ENCODE assay signal across 8 cellular contexts in the genomic region with DNA sequence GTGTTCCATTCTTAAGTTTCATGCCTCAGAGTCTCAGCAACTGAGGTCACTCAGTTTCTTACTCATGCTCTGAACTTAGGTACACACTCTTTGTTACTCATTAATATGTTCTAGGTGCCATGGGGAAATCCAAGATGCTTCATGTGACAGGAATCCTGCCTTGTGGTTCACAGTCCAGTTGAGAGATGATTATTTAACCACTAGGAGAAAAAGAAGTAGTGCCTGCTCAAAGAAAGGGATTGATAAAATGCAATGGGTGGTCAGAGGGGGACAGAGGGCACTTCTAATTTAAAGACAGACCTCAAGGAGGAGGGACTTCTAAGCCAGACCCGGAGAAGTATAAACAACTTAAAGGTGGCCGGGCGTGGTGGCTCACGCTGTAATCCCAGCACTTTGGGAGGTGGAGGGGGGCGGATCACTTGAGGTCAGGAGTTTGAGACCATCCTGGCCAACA.
A peak's percentile ranks its signal among the peaks of the same experiment; 100 is the strongest.
DNase-seq lines count a peak whose midpoint lies in the region; ATAC-seq and TF ChIP-seq lines count a peak whose summit lies in the region.

No MANE protein-coding gene starts in this region.

- no TSS peak for BruUV-seq in PC-9 (replicated peaks; lab: Mats Ljungman, UMichigan)

- POLR2A ChIA-PET in PC-9 (lab: Charles Lee; ENCODE audit: unreplicated experiment) = no interaction called here

- no peak for ATAC-seq in GM23338

- H4K20me1 ChIP-seq in GM23338 (replicated peaks; ENCODE audit: insufficient read depth) (no peaks in the 10 kb centered on the region), PC-9 (ENCODE audit: insufficient read depth) (no peaks in the 10 kb centered on the region)

- H3K36me3 ChIP-seq in GM23338 (ENCODE audit: insufficient read depth) (no peaks in the 10 kb centered on the region), PC-9 (ENCODE audit: low read depth) (no peaks in the 10 kb centered on the region)

- H3K4me2 ChIP-seq in GM23338 = no peak overlapping the region
- H3K4me2 ChIP-seq in PC-9 = no peak overlapping the region

- H3K4me3 ChIP-seq in GM12865 (ENCODE audit: low read depth, low read length) (no peak overlapping the region), GM23338 (no peak overlapping the region), PC-9 (no peak overlapping the region)

- no peaks in the 10 kb centered on the region for H3K9me3 Mint-ChIP-seq in GM23338

- no peaks in the 10 kb centered on the region for H3K9me3 ChIP-seq in PC-9 (ENCODE audit: insufficient read depth, low read depth)

- no peaks in the 10 kb centered on the region for H3K4me1 Mint-ChIP-seq in GM23338

- no peaks in the 10 kb centered on the region for H3F3A ChIP-seq in GM23338 (replicated peaks; ENCODE audit: low read depth)
- peaks cover 13% of the 10 kb centered on the region for H3F3A ChIP-seq in PC-9 (ENCODE audit: insufficient read depth, low read depth)

- H2AFZ ChIP-seq in GM23338 (0 out of 2 replicates have a peak overlapping the region, but pooled peaks have one; percentile 7), PC-9 (no peak overlapping the region; the same call in 1 of the 2 replicates)

- intact Hi-C loops in PC-9 (cut with micrococcal nuclease; ENCODE audit: unreplicated experiment) = no loop called here

- TF ChIP-seq CTCF in GM12865 (IDR thresholded peaks at IDR 0.05; ENCODE audit: insufficient read depth, low read depth, low read length, missing control alignments) (no peak), GM23338 (conservative IDR thresholded peaks at IDR 0.05; ENCODE audit: low read depth in 2 of 2) (no peak), PC-9 (conservative IDR thresholded peaks at IDR 0.05) (no peak)

- CTCF ChIA-PET in PC-9 (lab: Charles Lee) = no interaction called here

- H3K27me3 ChIP-seq in GM23338 (ENCODE audit: insufficient read depth) (no peaks in the 10 kb centered on the region), PC-9 (ENCODE audit: insufficient read depth, low read depth) (no peaks in the 10 kb centered on the region)

- H3K36me3 Mint-ChIP-seq in GM23338 (ENCODE audit: low read depth) = no peaks in the 10 kb centered on the region

- H3K9me2 ChIP-seq in GM23338 (ENCODE audit: insufficient read depth) (no peaks in the 10 kb centered on the region), PC-9 (ENCODE audit: insufficient read depth) (no peaks in the 10 kb centered on the region)

- H3K4me3 Mint-ChIP-seq in GM23338 = no peak overlapping the region

- DNase-seq in GM12865 (ENCODE audit: low read depth) (peak; percentile 84), GM23338 (ENCODE audit: low spot score) (no peak), PC-9 (peak in 1 of 2 experiments; percentile 87), left kidney (ENCODE audit: low read depth, low spot score) (peak; percentile 52), NCI-H2081 (lab: John Stamatoyannopoulos, UW) (no peak), OCI-M2 (lab: John Stamatoyannopoulos, UW; ENCODE audit: unreplicated experiment) (no peak), DMS153 treated with DMSO at 0.1 percent for 48 hours (lab: John Stamatoyannopoulos, UW; ENCODE audit: unreplicated experiment) (no peak), Ammon's horn (ENCODE audit: low spot score) (no peak)

- H3K27ac ChIP-seq in GM23338 (ENCODE audit: low read depth) (no peak overlapping the region), PC-9 (peak overlapping the region; percentile 38)

- no peaks in the 10 kb centered on the region for H3K4me1 ChIP-seq in GM23338 (ENCODE audit: insufficient read depth)
- H3K4me1 ChIP-seq in PC-9 (replicated peaks; ENCODE audit: insufficient read depth) = peaks cover 14% of the 10 kb centered on the region; the same call in 1 of the 2 replicates

- H3K27ac Mint-ChIP-seq in GM23338 = no peak overlapping the region

- H3K79me2 ChIP-seq in GM23338 (replicated peaks; ENCODE audit: insufficient read depth) (no peaks in the 10 kb centered on the region), PC-9 (ENCODE audit: low read depth) (no peaks in the 10 kb centered on the region)

- H3K27me3 Mint-ChIP-seq in GM23338 (ENCODE audit: insufficient read depth, low read depth, poor library complexity) = no peaks in the 10 kb centered on the region

TF ChIP-seq in GM23338, 12 proteins besides CTCF, POLR2A, EP300 and RAD21:
- TF ChIP-seq CREB1 (CRISPR knock-in tag; IDR thresholded peaks at IDR 0.05; ENCODE audit: low read depth) = no peak
- TF ChIP-seq, protein P1, sequence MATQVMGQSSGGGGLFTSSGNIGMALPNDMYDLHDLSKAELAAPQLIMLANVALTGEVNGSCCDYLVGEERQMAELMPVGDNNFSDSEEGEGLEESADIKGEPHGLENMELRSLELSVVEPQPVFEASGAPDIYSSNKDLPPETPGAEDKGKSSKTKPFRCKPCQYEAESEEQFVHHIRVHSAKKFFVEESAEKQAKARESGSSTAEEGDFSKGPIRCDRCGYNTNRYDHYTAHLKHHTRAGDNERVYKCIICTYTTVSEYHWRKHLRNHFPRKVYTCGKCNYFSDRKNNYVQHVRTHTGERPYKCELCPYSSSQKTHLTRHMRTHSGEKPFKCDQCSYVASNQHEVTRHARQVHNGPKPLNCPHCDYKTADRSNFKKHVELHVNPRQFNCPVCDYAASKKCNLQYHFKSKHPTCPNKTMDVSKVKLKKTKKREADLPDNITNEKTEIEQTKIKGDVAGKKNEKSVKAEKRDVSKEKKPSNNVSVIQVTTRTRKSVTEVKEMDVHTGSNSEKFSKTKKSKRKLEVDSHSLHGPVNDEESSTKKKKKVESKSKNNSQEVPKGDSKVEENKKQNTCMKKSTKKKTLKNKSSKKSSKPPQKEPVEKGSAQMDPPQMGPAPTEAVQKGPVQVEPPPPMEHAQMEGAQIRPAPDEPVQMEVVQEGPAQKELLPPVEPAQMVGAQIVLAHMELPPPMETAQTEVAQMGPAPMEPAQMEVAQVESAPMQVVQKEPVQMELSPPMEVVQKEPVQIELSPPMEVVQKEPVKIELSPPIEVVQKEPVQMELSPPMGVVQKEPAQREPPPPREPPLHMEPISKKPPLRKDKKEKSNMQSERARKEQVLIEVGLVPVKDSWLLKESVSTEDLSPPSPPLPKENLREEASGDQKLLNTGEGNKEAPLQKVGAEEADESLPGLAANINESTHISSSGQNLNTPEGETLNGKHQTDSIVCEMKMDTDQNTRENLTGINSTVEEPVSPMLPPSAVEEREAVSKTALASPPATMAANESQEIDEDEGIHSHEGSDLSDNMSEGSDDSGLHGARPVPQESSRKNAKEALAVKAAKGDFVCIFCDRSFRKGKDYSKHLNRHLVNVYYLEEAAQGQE (IDR thresholded peaks at IDR 0.05; ENCODE audit: unreplicated experiment) = no peak

Comparison
In these comparisons a context has a peak if more than half of its experiments do, and no peak if none do; other contexts are left out.
1. DNase-seq: peak in GM12865 (single experiment) and left kidney (single experiment); none in GM23338 (single experiment), NCI-H2081 (0 of 2), OCI-M2 (single experiment), DMS153 treated with DMSO at 0.1 percent for 48 hours (single experiment) and Ammon's horn (single experiment).